15 cellular contexts compared by ENCODE assay signal in genomic region chr16:49588729-49589384, GRCh38.
DNase-seq lines count a peak whose midpoint lies in the region; FAIRE-seq and TF ChIP-seq lines count a peak whose summit lies in the region.
"Had no signal": no experiment of that assay in that cellular context is flagged by ENCODE, and none has a peak within 500 bp of the region (broad histone marks: within the 10 kb centered on the region; RNA-seq: fewer than 3 reads in every experiment).

No MANE protein-coding gene starts in this region.

- H3K4me3 Mint-ChIP-seq in activated naive CD4-positive, alpha-beta T cell treated with anti-CD3 and anti-CD28 coated beads for 36 hours = no peak overlapping the region
- H3K4me3 Mint-ChIP-seq: activated T-helper 1 cell treated with anti-CD3 and anti-CD28 coated beads, Interleukin-12 subunit alpha, Interleukin-12 subunit beta, Interleukin-2, Interleukin-4 antibody, amounts not matched to agents 30 ng/mL and 10 ng/mL and 1 ng/mL, durations not matched to agents 14 hours and 24 hours and 36 hours; CD4-positive, CD25-positive, alpha-beta regulatory T cell; naive B cell had no signal

- WGBS in stomach, 5 donors = 81 to 85% (median 83%) methylated on average over 5 of the region's 5 CpGs

- peak; percentile 9 for DNase-seq in M059J (ENCODE audit: low read depth)
- peak; percentile 3 for DNase-seq in bronchial epithelial cell (ENCODE audit: low read depth)
- peak; percentile 58 for DNase-seq in left kidney (ENCODE audit: low read depth, low spot score)
- peak; percentile 17 for DNase-seq in stomach
- no peak for DNase-seq in activated naive CD4-positive, alpha-beta T cell treated with anti-CD3 and anti-CD28 coated beads for 36 hours
- no peak for DNase-seq in occipital lobe (lab: John Stamatoyannopoulos, UW)
- DNase-seq in NOMO-1 (lab: John Stamatoyannopoulos, UW; ENCODE audit: unreplicated experiment in 2 of 2) = no peak
- DNase-seq: CD4-positive, CD25-positive, alpha-beta regulatory T cell; effector memory CD4-positive, alpha-beta T cell; left cardiac atrium; naive B cell; NCI-H1092; OCI-M1; stimulated activated naive CD4-positive, alpha-beta T cell treated with Interleukin-2 at 50 U/mL for 16 hours had no signal

- no peak for TF ChIP-seq CTCF in bronchial epithelial cell (IDR thresholded peaks at IDR 0.05; ENCODE audit: insufficient read depth, low read length, severe bottlenecking)
- TF ChIP-seq CTCF in stomach (IDR thresholded peaks at IDR 0.05) = no peak

- intact Hi-C loops in stomach (cut with DNase I; ENCODE audit: low total_unique reads) = no loop called here
- intact Hi-C loops in activated naive CD4-positive, alpha-beta T cell treated with anti-CD3 and anti-CD28 coated beads for 36 hours (cut with micrococcal nuclease) = no loop called here

- no peaks in the 10 kb centered on the region for H3K9me3 Mint-ChIP-seq in activated naive CD4-positive, alpha-beta T cell treated with anti-CD3 and anti-CD28 coated beads for 36 hours
- H3K9me3 Mint-ChIP-seq: activated T-helper 1 cell treated with anti-CD3 and anti-CD28 coated beads, Interleukin-12 subunit alpha, Interleukin-12 subunit beta, Interleukin-2, Interleukin-4 antibody, amounts not matched to agents 30 ng/mL and 10 ng/mL and 1 ng/mL, durations not matched to agents 14 hours and 24 hours and 36 hours; naive B cell had no signal

- no peak for FAIRE-seq in bronchial epithelial cell (lab: Jason Lieb, UNC)

- H3K4me1 Mint-ChIP-seq in activated naive CD4-positive, alpha-beta T cell treated with anti-CD3 and anti-CD28 coated beads for 36 hours (ENCODE audit: low read depth) = peaks cover 9% of the 10 kb centered on the region
- H3K4me1 Mint-ChIP-seq: naive B cell had no signal

- no peaks in the 10 kb centered on the region for H3K27me3 ChIP-seq in bronchial epithelial cell (ENCODE audit: control insufficient read depth, insufficient read depth, low read length)
- H3K27me3 ChIP-seq in stomach = peaks cover 0 to 8% (median 0%) of the 10 kb centered on the region in 3 donors

- no peaks in the 10 kb centered on the region for H3K9me3 ChIP-seq in stomach

- H3K27me3 Mint-ChIP-seq in activated naive CD4-positive, alpha-beta T cell treated with anti-CD3 and anti-CD28 coated beads for 36 hours (ENCODE audit: low read depth) = no peaks in the 10 kb centered on the region

- H3K4me3 ChIP-seq in bronchial epithelial cell (ENCODE audit: low read depth, low read length) (no peak overlapping the region), stomach (no peak overlapping the region)

- no peak for TF ChIP-seq EP300 in stomach (IDR thresholded peaks at IDR 0.05)

- H3K4me1 ChIP-seq in stomach = no peaks in the 10 kb centered on the region

- no peak overlapping the region for H3K27ac ChIP-seq in stomach

- H3K27ac Mint-ChIP-seq in activated naive CD4-positive, alpha-beta T cell treated with anti-CD3 and anti-CD28 coated beads for 36 hours = no peak overlapping the region
- H3K27ac Mint-ChIP-seq: activated T-helper 1 cell treated with anti-CD3 and anti-CD28 coated beads, Interleukin-12 subunit alpha, Interleukin-12 subunit beta, Interleukin-2, Interleukin-4 antibody, amounts not matched to agents 30 ng/mL and 10 ng/mL and 1 ng/mL, durations not matched to agents 14 hours and 24 hours and 36 hours; CD4-positive, CD25-positive, alpha-beta regulatory T cell had no signal

- no peak for TF ChIP-seq POLR2A in stomach (IDR thresholded peaks at IDR 0.05)

- H3K36me3 Mint-ChIP-seq in activated naive CD4-positive, alpha-beta T cell treated with anti-CD3 and anti-CD28 coated beads for 36 hours (ENCODE audit: low read depth) = no peaks in the 10 kb centered on the region
- H3K36me3 Mint-ChIP-seq: CD4-positive, CD25-positive, alpha-beta regulatory T cell; naive B cell had no signal

- no peaks in the 10 kb centered on the region for H3K36me3 ChIP-seq in bronchial epithelial cell (ENCODE audit: control insufficient read depth, insufficient read depth, low read length)
- H3K36me3 ChIP-seq in stomach = no peaks in the 10 kb centered on the region

- CTCF ChIA-PET in activated naive CD4-positive, alpha-beta T cell treated with anti-CD3 and anti-CD28 coated beads for 36 hours (lab: Charles Lee) = interaction anchor here (0.8 to 1.6 kb wide), 2 partner anchors 178 to 181 kb away, joined by 3 to 4 read pairs; no protein-coding TSS in a partner anchor

Comparison
In these comparisons a context has a peak if more than half of its experiments do, and no peak if none do; other contexts are left out.
1. DNase-seq: peak in M059J (single experiment), bronchial epithelial cell (single experiment), left kidney (single experiment) and stomach (single experiment); none in activated naive CD4-positive, alpha-beta T cell treated with anti-CD3 and anti-CD28 coated beads for 36 hours (single experiment), occipital lobe (single experiment) and NOMO-1 (0 of 2).